ENCODE assay signal across 8 cellular contexts in the genomic region with DNA sequence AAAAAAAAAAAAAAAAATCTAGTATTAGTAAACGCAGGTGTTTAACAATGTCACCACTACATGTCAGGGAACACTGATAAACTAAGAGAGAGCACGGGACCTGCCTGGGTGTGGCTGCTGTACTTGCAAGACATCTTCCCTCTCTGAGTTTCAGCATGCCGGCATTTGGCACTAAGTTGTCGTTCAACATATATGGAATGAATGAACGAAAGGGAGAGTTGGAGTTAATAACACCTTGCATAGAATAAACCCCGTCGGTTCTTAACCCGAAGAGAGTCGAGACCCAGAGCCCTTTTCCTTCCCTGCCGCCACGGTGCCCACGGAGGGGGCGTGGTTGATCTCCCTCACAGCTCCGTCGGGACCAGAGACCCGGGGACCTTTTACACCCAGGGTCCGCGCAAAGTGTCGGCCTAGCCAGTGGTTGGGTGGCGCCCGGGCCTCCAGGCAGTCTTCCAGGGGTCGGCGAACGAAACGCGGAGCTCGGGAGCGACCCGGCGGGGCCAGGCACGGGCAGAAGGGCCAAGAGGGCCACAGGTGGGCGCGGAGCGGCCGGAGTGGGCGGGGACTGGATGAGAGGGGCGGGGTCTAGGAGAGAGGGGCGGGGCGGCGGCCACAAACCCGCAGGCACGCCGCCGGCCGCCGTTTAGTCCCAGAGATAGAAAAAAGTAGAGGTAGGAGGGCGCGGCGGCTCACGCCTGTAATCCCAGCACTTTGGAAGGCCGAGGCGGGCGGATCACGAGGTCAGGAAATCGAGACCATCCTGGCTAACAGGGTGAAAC. TPM values are rescaled to one million over a fixed set of nuclear protein-coding genes. Genes with fewer than 3 reads are reported as not detected.
A peak's percentile ranks its signal among the peaks of the same experiment; 100 is the strongest.
DNase-seq lines count a peak whose midpoint lies in the region; ATAC-seq and TF ChIP-seq lines count a peak whose summit lies in the region.

No MANE protein-coding gene starts in this region.

- no peaks in the 10 kb centered on the region for H4K20me1 ChIP-seq in osteoblast (ENCODE audit: insufficient read depth, low read length)

- peak overlapping the region; percentile 98 for H3K4me2 ChIP-seq in osteoblast (ENCODE audit: insufficient read depth, low read length)

- H3K4me3 ChIP-seq in AG09309 (ENCODE audit: control insufficient read depth, low read depth, low read length) (peak overlapping the region; percentile 95), SJCRH30 (peak overlapping the region; percentile 83), osteoblast (ENCODE audit: insufficient read depth, low read length) (peak overlapping the region; percentile 84)

- no peak for TF ChIP-seq CTCF in AG09309 (IDR thresholded peaks at IDR 0.05; ENCODE audit: control insufficient read depth, insufficient read depth, low read depth, low read length, missing control alignments)
- no peak for TF ChIP-seq CTCF in osteoblast (IDR thresholded peaks at IDR 0.05; ENCODE audit: extremely low read depth, low read depth, low read length)

- peak overlapping the region; percentile 39 for H2AFZ ChIP-seq in osteoblast (ENCODE audit: low read length)

- H3K27me3 ChIP-seq in SJCRH30 (no peaks in the 10 kb centered on the region), osteoblast (ENCODE audit: insufficient read depth, low read length) (no peaks in the 10 kb centered on the region)

- peak overlapping the region; percentile 66 for H3K27ac ChIP-seq in SJCRH30
- peak overlapping the region; percentile 97 for H3K27ac ChIP-seq in osteoblast (ENCODE audit: low read depth, low read length)
- H3K27ac ChIP-seq in temporal lobe (ENCODE audit: low read depth, low read length): peak overlapping the region; percentile 64

- ATAC-seq in GM19328 (IDR thresholded peaks at IDR 0.05; ENCODE audit: unreplicated experiment) (peak; percentile 59), HG03457 (IDR thresholded peaks at IDR 0.05; ENCODE audit: unreplicated experiment) (peak; percentile 42)

- H3K9me3 ChIP-seq in SJCRH30 (replicated peaks) (no peaks in the 10 kb centered on the region), osteoblast (ENCODE audit: low read depth, low read length) (no peaks in the 10 kb centered on the region)

- peaks cover 33% of the 10 kb centered on the region for H3K79me2 ChIP-seq in osteoblast (ENCODE audit: insufficient read depth, low read length)

- DNase-seq in AG09309 (ENCODE audit: low read depth) (no peak), SJCRH30 (peak in 1 of 2 experiments; percentile 48), globus pallidus (ENCODE audit: low spot score) (peak; percentile 38), osteoblast (ENCODE audit: insufficient read length, low spot score, missing footprints) (peak; percentile 76)
- DNase-seq in activated naive CD4-positive, alpha-beta T cell (lab: John Stamatoyannopoulos, UW): peak; percentile 21 to 53 (median 49)

- no peaks in the 10 kb centered on the region; the same call in 1 of the 2 replicates for H3K36me3 ChIP-seq in SJCRH30
- peaks cover 12% of the 10 kb centered on the region for H3K36me3 ChIP-seq in osteoblast (ENCODE audit: insufficient read depth, low read length)

- peaks cover 16% of the 10 kb centered on the region for H3K4me1 ChIP-seq in SJCRH30
- peaks cover 46% of the 10 kb centered on the region for H3K4me1 ChIP-seq in osteoblast (ENCODE audit: insufficient read depth, low read length)

RNA-seq across cellular contexts. Expression of a gene that starts 0.8 kb away (rescaled TPM):
- 65.6 and 71.2 TPM in 2 replicates for total RNA-seq in SJCRH30 (2014; rRNA removed; shearing (Covaris generic))
- total RNA-seq in osteoblast (40.4 and 43.8 TPM in 2 replicates), temporal lobe (19.7 TPM)

RNA-seq across cellular contexts. Expression of a gene that starts 25.1 kb away (rescaled TPM):
- 81.5 and 83.0 TPM in 2 replicates for total RNA-seq in SJCRH30 (2014; rRNA removed; shearing (Covaris generic))
- total RNA-seq in osteoblast (177 and 181 TPM in 2 replicates), temporal lobe (21.4 TPM)
